16 cellular contexts compared by ENCODE assay signal in genomic region chr15:73935547-73935946, GRCh38. TPM values are rescaled to one million over a fixed set of nuclear protein-coding genes. Genes with fewer than 3 reads are reported as not detected.
DNase-seq lines count a peak whose midpoint lies in the region; ATAC-seq and TF ChIP-seq lines count a peak whose summit lies in the region.
"Had no signal": no experiment of that assay in that cellular context is flagged by ENCODE, and none has a peak within 500 bp of the region (broad histone marks: within the 10 kb centered on the region; RNA-seq: fewer than 3 reads in every experiment).

No MANE protein-coding gene starts in this region.

- BruUV-seq in IMR-90 (replicated peaks; lab: Mats Ljungman, UMichigan) (no TSS peak), Caco-2 (replicated peaks; lab: Mats Ljungman, UMichigan) (no TSS peak)

- intact Hi-C loops in IMR-90 (cut with micrococcal nuclease), result no loop called here
- intact Hi-C loops in Caco-2 (cut with micrococcal nuclease; ENCODE audit: unreplicated experiment), result no loop called here

- ATAC-seq in IMR-90 (ENCODE audit: low read depth) (peak; percentile 19), esophagus mucosa (peak; percentile 42), HG02763 (IDR thresholded peaks at IDR 0.05; ENCODE audit: unreplicated experiment) (no peak)
- no peak for ATAC-seq in activated T-cell treated with anti-CD3 and anti-CD28 coated beads, Interleukin-2, amount 50 U/mL, for 4 hours
- ATAC-seq: T-cell had no signal

- peaks cover 57% of the 10 kb centered on the region for H4K20me1 ChIP-seq in IMR-90 (ENCODE audit: insufficient read depth, low read length)

- peaks cover 62 to 100% of the 10 kb centered on the region in 2 experiments for H3K79me1 ChIP-seq in IMR-90 (ENCODE audit: low read depth in 1 of 2, low read length in 2 of 2)

- H2AK5ac ChIP-seq in IMR-90 (ENCODE audit: low read depth, low read length), result peak overlapping the region; percentile 59

- CTCF ChIA-PET in IMR-90 (lab: Yijun Ruan, JAX) (interaction anchor here (0.8 to 1.6 kb wide), 8 partner anchors 8 to 61 kb away, joined by 3 to 6 read pairs (median 3); no protein-coding TSS in a partner anchor), Caco-2 (lab: Charles Lee) (interaction anchor here (1.0 to 1.7 kb wide), 2 partner anchors 8 to 16 kb away, joined by 3 to 8 read pairs; no protein-coding TSS in a partner anchor)

- TF ChIP-seq POLR2A in IMR-90 (IDR thresholded peaks at IDR 0.05; ENCODE audit: low read depth, low read length), result no peak

- H3K36me3 ChIP-seq in IMR-90 (ENCODE audit: control insufficient read depth, insufficient read depth, low read length), result peaks cover 13% of the 10 kb centered on the region
- H3K36me3 ChIP-seq in NT2/D1 (ENCODE audit: insufficient read depth, insufficient read length, low read length), result peaks cover 30% of the 10 kb centered on the region
- H3K36me3 ChIP-seq in Caco-2 (ENCODE audit: control insufficient read depth, insufficient read depth, low read length), result no peaks in the 10 kb centered on the region
- H3K36me3 ChIP-seq: tibial nerve had no signal

- no peak overlapping the region for H3K14ac ChIP-seq in IMR-90 (replicated peaks; ENCODE audit: low read depth, low read length)

- H3K27me3 Mint-ChIP-seq in osteocyte (ENCODE audit: unreplicated experiment) (no peaks in the 10 kb centered on the region), Caco-2 (ENCODE audit: insufficient read depth, unreplicated experiment) (no peaks in the 10 kb centered on the region)
- no peaks in the 10 kb centered on the region for H3K27me3 Mint-ChIP-seq in activated T-cell treated with anti-CD3 and anti-CD28 coated beads, Interleukin-2, amount 50 U/mL, for 4 hours (ENCODE audit: low read depth)
- peaks cover 3% of the 10 kb centered on the region for H3K27me3 Mint-ChIP-seq in T-helper 2 cell treated with Interferon-gamma antibody and Interleukin-4, amounts not matched to agents 5 μg/mL and 100 μg/mL, for 36 hours (ENCODE audit: low read depth)
- H3K27me3 Mint-ChIP-seq: activated CD4-positive, alpha-beta T cell treated with anti-CD3 and anti-CD28 coated beads, Interleukin-2, amount 10 ng/mL, durations not matched to agents 24 days and 14 days; CD8-positive, alpha-beta memory T cell; T-cell had no signal

- H3K18ac ChIP-seq in IMR-90 (ENCODE audit: low read depth, low read length), result no peak overlapping the region

- no peak overlapping the region for H2BK20ac ChIP-seq in IMR-90 (ENCODE audit: low read depth, low read length)

- H2BK15ac ChIP-seq in IMR-90 (ENCODE audit: low read depth, low read length), result no peak overlapping the region

- H3K27me3 ChIP-seq in IMR-90 (ENCODE audit: control insufficient read depth, insufficient read depth, low read length), result no peaks in the 10 kb centered on the region
- H3K27me3 ChIP-seq in NT2/D1 (ENCODE audit: insufficient read depth, insufficient read length), result no peaks in the 10 kb centered on the region
- H3K27me3 ChIP-seq in Caco-2 (replicated peaks; ENCODE audit: control insufficient read depth, insufficient read depth, low read length), result no peaks in the 10 kb centered on the region
- H3K27me3 ChIP-seq: tibial nerve had no signal

- peak overlapping the region; percentile 78; the same call in 1 of the 2 replicates for H3K23ac ChIP-seq in IMR-90 (ENCODE audit: low read depth, low read length)

- TF ChIP-seq RAD21 in IMR-90 (IDR thresholded peaks at IDR 0.05; ENCODE audit: low read length), result no peak

- no peak overlapping the region for H4K8ac ChIP-seq in IMR-90 (ENCODE audit: low read depth in 2 of 2, low read length in 2 of 2)

- H2BK120ac ChIP-seq in IMR-90 (ENCODE audit: low read depth, low read length), result no peak overlapping the region

- peaks cover 55% of the 10 kb centered on the region for H3K4me1 ChIP-seq in IMR-90 (ENCODE audit: control insufficient read depth, insufficient read depth, low read length)
- peaks cover 14% of the 10 kb centered on the region for H3K4me1 ChIP-seq in NT2/D1 (ENCODE audit: insufficient read depth, insufficient read length)
- H3K4me1 ChIP-seq in Caco-2, result peaks cover 7% of the 10 kb centered on the region

- H3K4me2 ChIP-seq in IMR-90 (ENCODE audit: low read depth, low read length), result no peak overlapping the region

- H3K4me3 ChIP-seq in IMR-90 (ENCODE audit: insufficient read depth, low read depth, low read length) (no peak overlapping the region), NT2/D1 (ENCODE audit: insufficient read length, low read depth) (no peak overlapping the region), Caco-2 (ENCODE audit: low read depth, low read length) (no peak overlapping the region)
- H3K4me3 ChIP-seq: tibial nerve had no signal

- WGBS in IMR-90 (ENCODE audit: extremely low coverage in 2 of 2, insufficient read length in 1 of 2), 2 experiments, result no CpG with 5 or more reads among the region's 4 CpGs

- dilution Hi-C loops in IMR-90 (cut with HindIII; ENCODE audit: low sequenced_read_pairs, unreplicated experiment), result no loop called here

- H3K36me3 Mint-ChIP-seq in osteocyte (ENCODE audit: unreplicated experiment) (peaks cover 11% of the 10 kb centered on the region), Caco-2 (ENCODE audit: insufficient read depth, unreplicated experiment) (no peaks in the 10 kb centered on the region)
- no peaks in the 10 kb centered on the region for H3K36me3 Mint-ChIP-seq in activated T-cell treated with anti-CD3 and anti-CD28 coated beads, Interleukin-2, amount 50 U/mL, for 4 hours (ENCODE audit: insufficient read depth)
- H3K36me3 Mint-ChIP-seq in T-helper 2 cell treated with Interferon-gamma antibody and Interleukin-4, amounts not matched to agents 5 μg/mL and 100 μg/mL, for 36 hours (ENCODE audit: low read depth), result no peaks in the 10 kb centered on the region
- H3K36me3 Mint-ChIP-seq: CD8-positive, alpha-beta memory T cell; T-cell had no signal

- H3K27ac ChIP-seq in IMR-90 (ENCODE audit: insufficient read depth, low read length), result no peak overlapping the region; the same call in 1 of the 2 replicates
- H3K27ac ChIP-seq: epithelial cell of prostate, tibial nerve had no signal

- H2AK9ac ChIP-seq in IMR-90 (replicated peaks; ENCODE audit: low read depth, low read length, poor library complexity), result peak overlapping the region; percentile 84

- H3K27ac Mint-ChIP-seq in osteocyte (ENCODE audit: unreplicated experiment) (peak overlapping the region; percentile 88), Caco-2 (ENCODE audit: unreplicated experiment) (no peak overlapping the region)
- H3K27ac Mint-ChIP-seq in T-helper 2 cell treated with Interferon-gamma antibody and Interleukin-4, amounts not matched to agents 5 μg/mL and 100 μg/mL, for 36 hours, result no peak overlapping the region
- H3K27ac Mint-ChIP-seq: activated CD4-positive, alpha-beta T cell treated with anti-CD3 and anti-CD28 coated beads, Interleukin-2, amount 10 ng/mL, durations not matched to agents 24 days and 14 days had no signal

- POLR2A ChIA-PET in IMR-90 (lab: Charles Lee; ENCODE audit: unreplicated experiment) (no interaction called here), Caco-2 (lab: Charles Lee) (no interaction called here)

- no peak overlapping the region for H3K4me3 Mint-ChIP-seq in osteocyte (ENCODE audit: unreplicated experiment)
- H3K4me3 Mint-ChIP-seq in activated T-cell treated with anti-CD3 and anti-CD28 coated beads, Interleukin-2, amount 50 U/mL, for 4 hours, result no peak overlapping the region
- no peak overlapping the region for H3K4me3 Mint-ChIP-seq in T-helper 2 cell treated with Interferon-gamma antibody and Interleukin-4, amounts not matched to agents 5 μg/mL and 100 μg/mL, for 36 hours
- H3K4me3 Mint-ChIP-seq in Caco-2 (ENCODE audit: unreplicated experiment), result no peak overlapping the region
- H3K4me3 Mint-ChIP-seq: activated CD4-positive, alpha-beta T cell treated with anti-CD3 and anti-CD28 coated beads, Interleukin-2, amount 10 ng/mL, durations not matched to agents 24 days and 14 days; T-cell had no signal

- peak overlapping the region; percentile 66 for H2BK5ac ChIP-seq in IMR-90 (ENCODE audit: low read depth, low read length, poor library complexity, severe bottlenecking)

- no peak overlapping the region for H3K56ac ChIP-seq in IMR-90 (ENCODE audit: extremely low read depth, insufficient read depth, low read length)

- TF ChIP-seq CTCF in IMR-90 (conservative IDR thresholded peaks at IDR 0.05; ENCODE audit: low read depth, low read length) (no peak), osteocyte (IDR thresholded peaks at IDR 0.05) (no peak), Caco-2 (IDR thresholded peaks at IDR 0.05; ENCODE audit: insufficient read depth in 1 of 2, low read depth in 1 of 2, low read length in 1 of 2, severe bottlenecking in 1 of 2, unreplicated experiment in 1 of 2) (no peak)

- H2AFZ ChIP-seq in IMR-90 (replicated peaks; ENCODE audit: low read length, poor library complexity), result no peak overlapping the region

- peaks cover 44% of the 10 kb centered on the region for H3K9me1 ChIP-seq in IMR-90 (ENCODE audit: insufficient read depth, low read length)

- H3K9me3 ChIP-seq in IMR-90 (ENCODE audit: control insufficient read depth, insufficient read depth, low read length), result no peaks in the 10 kb centered on the region
- H3K9me3 ChIP-seq in NT2/D1 (ENCODE audit: insufficient read depth, low read length), result no peaks in the 10 kb centered on the region
- no peaks in the 10 kb centered on the region for H3K9me3 ChIP-seq in Caco-2
- H3K9me3 ChIP-seq: tibial nerve had no signal

- H3K9me3 Mint-ChIP-seq in osteocyte (ENCODE audit: unreplicated experiment), result no peaks in the 10 kb centered on the region
- no peaks in the 10 kb centered on the region for H3K9me3 Mint-ChIP-seq in activated T-cell treated with anti-CD3 and anti-CD28 coated beads, Interleukin-2, amount 50 U/mL, for 4 hours
- H3K9me3 Mint-ChIP-seq in T-helper 2 cell treated with Interferon-gamma antibody and Interleukin-4, amounts not matched to agents 5 μg/mL and 100 μg/mL, for 36 hours, result no peaks in the 10 kb centered on the region
- no peaks in the 10 kb centered on the region for H3K9me3 Mint-ChIP-seq in Caco-2 (ENCODE audit: unreplicated experiment)
- H3K9me3 Mint-ChIP-seq: activated CD4-positive, alpha-beta T cell treated with anti-CD3 and anti-CD28 coated beads, Interleukin-2, amount 10 ng/mL, durations not matched to agents 24 days and 14 days; CD8-positive, alpha-beta memory T cell; T-cell had no signal

- H3K9ac ChIP-seq in IMR-90 (ENCODE audit: low read depth, low read length), result no peak overlapping the region
- H3K9ac ChIP-seq in NT2/D1 (ENCODE audit: insufficient read length, low read depth), result peak overlapping the region; percentile 24

- no peak overlapping the region for H4K5ac ChIP-seq in IMR-90 (ENCODE audit: low read depth, low read length)

- in situ Hi-C loops in IMR-90 (cut with MboI; ENCODE audit: low sequenced_read_pairs), result no loop called here

- DNase-seq in IMR-90 (peak; percentile 47), NT2/D1 (ENCODE audit: low read depth, low spot score) (no peak), osteocyte (ENCODE audit: extremely low spot score, unreplicated experiment) (no peak), Caco-2 (no peak)
- no peak for DNase-seq in activated T-cell treated with anti-CD3 and anti-CD28 coated beads, Interleukin-2, amount 50 U/mL, for 4 hours
- DNase-seq in T-helper 2 cell treated with Interferon-gamma antibody and Interleukin-4, amounts not matched to agents 5 μg/mL and 100 μg/mL, for 36 hours (ENCODE audit: low spot score), result no peak
- DNase-seq: activated CD4-positive, alpha-beta T cell treated with anti-CD3 and anti-CD28 coated beads, Interleukin-2, amount 10 ng/mL, durations not matched to agents 24 days and 14 days; activated effector memory CD4-positive, alpha-beta T cell treated with Interleukin-2 at 50 U/mL for 16 hours; CD8-positive, alpha-beta memory T cell; stimulated activated CD8-positive, alpha-beta memory T cell treated with anti-CD3 and anti-CD28 coated beads, Interleukin-4, amount 100 ng/mL, for 48 hours; T-cell had no signal

- H3K4me1 Mint-ChIP-seq in osteocyte (ENCODE audit: unreplicated experiment) (peaks cover 88% of the 10 kb centered on the region), Caco-2 (ENCODE audit: low read depth, unreplicated experiment) (no peaks in the 10 kb centered on the region)
- peaks cover 12% of the 10 kb centered on the region for H3K4me1 Mint-ChIP-seq in activated T-cell treated with anti-CD3 and anti-CD28 coated beads, Interleukin-2, amount 50 U/mL, for 4 hours (ENCODE audit: low read depth)
- H3K4me1 Mint-ChIP-seq in T-helper 2 cell treated with Interferon-gamma antibody and Interleukin-4, amounts not matched to agents 5 μg/mL and 100 μg/mL, for 36 hours (ENCODE audit: low read depth), result no peaks in the 10 kb centered on the region

- no peak overlapping the region for H4K91ac ChIP-seq in IMR-90 (ENCODE audit: insufficient read depth, low read depth, low read length)

- no peak overlapping the region; the same call in 1 of the 2 replicates for H3K4ac ChIP-seq in IMR-90 (ENCODE audit: low read depth, low read length)

RNA-seq across cellular contexts. Expression of gene LOXL1, which starts 9.3 kb away (rescaled TPM):
- total RNA-seq in IMR-90 (2012; rRNA removed) (146 and 148 TPM in 2 replicates), esophagus mucosa (5.8 TPM), osteocyte (398 and 417 TPM in 2 replicates), Caco-2 (2022) (1.3 and 3.7 TPM in 2 replicates)
- polyA plus RNA-seq in IMR-90 (2012; rRNA removed), result 311 and 332 TPM in 2 replicates
- 118 and 403 TPM in 2 replicates for polyA plus RNA-seq in IMR-90 (2012; cell fraction: cytosol; rRNA removed)
- polyA plus RNA-seq in IMR-90 (2012; cell fraction: nucleus; rRNA removed; ENCODE audit: low replicate concordance), result 211 and 331 TPM in 2 replicates
- total RNA-seq in activated T-cell treated with anti-CD3 and anti-CD28 coated beads, Interleukin-2, amount 50 U/mL, for 4 hours, result 1 to 10 TPM in 1 of 3 donors, under 1 TPM in 2; 0.65 to 1.2 (median 0.81) TPM
- total RNA-seq: OCI-LY7 had no signal

RNA-seq across cellular contexts. Expression of gene STOML1, which starts 56.5 kb away (rescaled TPM):
- 11.8 and 12.5 TPM in 2 replicates for total RNA-seq in IMR-90 (2012; rRNA removed)
- polyA plus RNA-seq in IMR-90 (2012; rRNA removed), result 21.2 and 25.0 TPM in 2 replicates
- 15.0 and 22.2 TPM in 2 replicates for polyA plus RNA-seq in IMR-90 (2012; cell fraction: cytosol; rRNA removed)
- 13.0 and 29.7 TPM in 2 replicates for polyA plus RNA-seq in IMR-90 (2012; cell fraction: nucleus; rRNA removed; ENCODE audit: low replicate concordance)
- 10.4 TPM for total RNA-seq in esophagus mucosa
- 17.1 and 18.3 TPM in 2 replicates for total RNA-seq in osteocyte
- 10 to 100 TPM; 14.6 to 17.9 (median 16.4) TPM for total RNA-seq in activated T-cell treated with anti-CD3 and anti-CD28 coated beads, Interleukin-2, amount 50 U/mL, for 4 hours
- 7.6 TPM in 2 replicates for total RNA-seq in Caco-2 (2022)

RNA-seq across cellular contexts. Expression of gene PML, which starts 59.0 kb away (rescaled TPM):
- 8.8 and 10.3 TPM in 2 replicates for total RNA-seq in IMR-90 (2012; rRNA removed)
- polyA plus RNA-seq in IMR-90 (2012; rRNA removed), result 22.6 and 23.1 TPM in 2 replicates
- 28.1 and 29.3 TPM in 2 replicates for polyA plus RNA-seq in IMR-90 (2012; cell fraction: cytosol; rRNA removed)
- 43.2 and 105 TPM in 2 replicates for polyA plus RNA-seq in IMR-90 (2012; cell fraction: nucleus; rRNA removed; ENCODE audit: low replicate concordance)
- 28.8 TPM for total RNA-seq in esophagus mucosa
- 60.6 and 63.1 TPM in 2 replicates for total RNA-seq in osteocyte
- 10 to 100 TPM; 34.9 to 39.1 (median 34.9) TPM for total RNA-seq in activated T-cell treated with anti-CD3 and anti-CD28 coated beads, Interleukin-2, amount 50 U/mL, for 4 hours
- 18.7 and 19.5 TPM in 2 replicates for total RNA-seq in Caco-2 (2022)

Comparison
In these comparisons a context has a peak if more than half of its experiments do, and no peak if none do; other contexts are left out.
1. ATAC-seq: peak in IMR-90 (single experiment) and esophagus mucosa (single experiment); none in activated T-cell treated with anti-CD3 and anti-CD28 coated beads, Interleukin-2, amount 50 U/mL, for 4 hours (0 of 2) and HG02763 (single experiment).
2. RNA of gene LOXL1, which starts 9.3 kb away (total RNA-seq): 398 to 417 TPM in osteocyte and 146 to 148 TPM in IMR-90; 5.8 TPM in esophagus mucosa (single experiment), 1.3 to 3.7 TPM in Caco-2 and 0.65 to 1.2 TPM in activated T-cell treated with anti-CD3 and anti-CD28 coated beads, Interleukin-2, amount 50 U/mL, for 4 hours; every median in the first group is over 10 times any median in the second.